ENCODE assay signal across 29 cellular contexts in genomic region chr19:1758959-1759903, GRCh38. TPM values are rescaled to one million over a fixed set of nuclear protein-coding genes. Genes with fewer than 3 reads are reported as not detected.
"Had no signal": no experiment of that assay in that cellular context is flagged by ENCODE, and none has a peak within 500 bp of the region (broad histone marks: within the 10 kb centered on the region; RNA-seq: fewer than 3 reads in every experiment).

No MANE protein-coding gene starts in this region.

- H3K4me2 ChIP-seq: SK-N-SH had no signal

- H3K4me1 ChIP-seq: adrenal gland, SJSA1 had no signal

- DNase-seq: activated CD4-positive, alpha-beta T cell treated with anti-CD3 and anti-CD28 coated beads, Interleukin-2, amount 10 ng/mL, durations not matched to agents 24 days and 14 days; activated CD4-positive, alpha-beta T cell treated with anti-CD3 and anti-CD28 coated beads, Interleukin-2, amount 50 U/mL, for 4 hours; activated CD8-positive, alpha-beta T cell treated with anti-CD3 and anti-CD28 coated beads for 36 hours; activated gamma-delta T cell treated with Interleukin-2 at 50 U/mL for 16 hours; activated naive CD4-positive, alpha-beta T cell treated with anti-CD3 and anti-CD28 coated beads for 36 hours; activated T-cell treated with anti-CD3 and anti-CD28 coated beads, Interleukin-2, amount 50 U/mL, for 1 hour; adrenal gland; body of pancreas; NCI-H1105; NCI-H1436; NCI-H1694; NCI-H2029; NCI-H345; NCI-H524 treated with DMSO at 0.1 percent for 48 hours; Peyer's patch; RPMI8226; SHP77 treated with DMSO at 0.1 percent for 48 hours had no signal

- H3K36me3 ChIP-seq: adrenal gland, breast epithelium, Peyer's patch, SJSA1 had no signal

- H3K4me3 Mint-ChIP-seq: activated CD4-positive, alpha-beta T cell treated with anti-CD3 and anti-CD28 coated beads, Interleukin-2, amount 10 ng/mL, durations not matched to agents 24 days and 14 days; activated CD8-positive, alpha-beta T cell treated with anti-CD3 and anti-CD28 coated beads for 36 hours; activated naive CD4-positive, alpha-beta T cell treated with anti-CD3 and anti-CD28 coated beads for 36 hours; T-helper 1 cell treated with Interleukin-12 subunit alpha and Interleukin-12 subunit beta and Interleukin-4 antibody, amounts not matched to agents 30 μg/mL and 1 μg/mL, for 36 hours; T-helper 2 cell treated with Interferon-gamma antibody and Interleukin-4, amounts not matched to agents 5 μg/mL and 100 μg/mL, for 36 hours had no signal

- H3K9me3 Mint-ChIP-seq: activated CD4-positive, alpha-beta T cell treated with anti-CD3 and anti-CD28 coated beads, Interleukin-2, amount 10 ng/mL, durations not matched to agents 24 days and 14 days; activated CD8-positive, alpha-beta T cell treated with anti-CD3 and anti-CD28 coated beads for 36 hours; activated naive CD4-positive, alpha-beta T cell treated with anti-CD3 and anti-CD28 coated beads for 36 hours; activated naive CD4-positive, alpha-beta T cell treated with anti-CD3 and anti-CD28 coated beads, Interleukin-2, amount 50 U/mL, for 72 hours; T-helper 1 cell treated with Interleukin-12 subunit alpha and Interleukin-12 subunit beta and Interleukin-4 antibody, amounts not matched to agents 30 μg/mL and 1 μg/mL, for 36 hours; T-helper 2 cell treated with Interferon-gamma antibody and Interleukin-4, amounts not matched to agents 5 μg/mL and 100 μg/mL, for 36 hours had no signal

- H3K9ac ChIP-seq: SK-N-SH had no signal

- H3K27ac ChIP-seq: adrenal gland, body of pancreas, breast epithelium, Peyer's patch, SJSA1 had no signal

- ATAC-seq: activated CD8-positive, alpha-beta T cell treated with anti-CD3 and anti-CD28 coated beads for 36 hours; activated naive CD4-positive, alpha-beta T cell treated with anti-CD3 and anti-CD28 coated beads, Interleukin-2, amount 50 U/mL, for 72 hours; body of pancreas had no signal

- H3K36me3 Mint-ChIP-seq: activated naive CD4-positive, alpha-beta T cell treated with anti-CD3 and anti-CD28 coated beads, Interleukin-2, amount 50 U/mL, for 72 hours had no signal

- H3K27ac Mint-ChIP-seq: activated CD4-positive, alpha-beta T cell treated with anti-CD3 and anti-CD28 coated beads, Interleukin-2, amount 10 ng/mL, durations not matched to agents 24 days and 14 days; activated CD8-positive, alpha-beta T cell treated with anti-CD3 and anti-CD28 coated beads for 36 hours; activated naive CD4-positive, alpha-beta T cell treated with anti-CD3 and anti-CD28 coated beads for 36 hours; activated naive CD4-positive, alpha-beta T cell treated with anti-CD3 and anti-CD28 coated beads, Interleukin-2, amount 50 U/mL, for 72 hours; T-helper 1 cell treated with Interleukin-12 subunit alpha and Interleukin-12 subunit beta and Interleukin-4 antibody, amounts not matched to agents 30 μg/mL and 1 μg/mL, for 36 hours; T-helper 2 cell treated with Interferon-gamma antibody and Interleukin-4, amounts not matched to agents 5 μg/mL and 100 μg/mL, for 36 hours had no signal

- H3K9me3 ChIP-seq: adrenal gland, body of pancreas, breast epithelium, Peyer's patch, SJSA1, SK-N-SH had no signal

- FAIRE-seq: astrocyte, TTC549 had no signal

- H3K4me3 ChIP-seq: adrenal gland, body of pancreas, breast epithelium, Peyer's patch, SJSA1 had no signal

RNA-seq across cellular contexts. Expression of gene ONECUT3, which starts 5.9 kb away (rescaled TPM):
- total RNA-seq: activated CD4-positive, alpha-beta T cell treated with anti-CD3 and anti-CD28 coated beads, Interleukin-2, amount 10 ng/mL, durations not matched to agents 24 days and 14 days; activated CD8-positive, alpha-beta memory T cell treated with anti-CD3 and anti-CD28 coated beads for 36 hours; activated CD8-positive, alpha-beta T cell treated with anti-CD3 and anti-CD28 coated beads for 36 hours; activated naive CD4-positive, alpha-beta T cell treated with anti-CD3 and anti-CD28 coated beads for 36 hours; activated naive CD4-positive, alpha-beta T cell treated with anti-CD3 and anti-CD28 coated beads, Interleukin-2, amount 50 U/mL, for 72 hours; adrenal gland; astrocyte; breast epithelium; cardiac septum; M059J; NCI-H460; SJSA1 had no signal
- polyA plus RNA-seq: SK-N-SH had no signal
